1 cellular context compared by ENCODE assay signal in the genomic region with DNA sequence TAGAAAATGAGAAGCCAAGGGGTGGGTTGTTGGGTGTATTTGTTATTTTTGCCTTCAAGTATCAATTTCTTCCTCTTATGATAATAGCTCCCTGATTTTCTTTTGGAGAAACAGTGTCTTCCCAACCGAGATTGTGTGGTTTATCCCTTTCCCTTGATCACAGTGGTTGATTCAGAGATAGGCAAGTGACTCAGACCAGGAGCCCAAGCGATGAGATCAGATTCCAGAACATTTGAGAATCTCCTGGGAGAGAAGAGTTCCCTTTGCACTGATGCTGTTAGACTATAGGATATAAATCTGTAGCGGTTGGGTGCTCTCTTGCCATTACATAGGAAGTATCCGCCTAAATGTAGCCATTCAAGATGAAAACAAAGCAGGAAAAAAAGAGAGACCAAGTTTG.
TF ChIP-seq lines count a peak whose summit lies in the region.

No MANE protein-coding gene starts in this region.

TF ChIP-seq in GM23338, 12 proteins besides CTCF, POLR2A, EP300 and RAD21 (continued from another document):
- TF ChIP-seq ZNF331 (CRISPR knock-in tag; IDR thresholded peaks at IDR 0.05; ENCODE audit: low read depth), result no peak
- no peak for TF ChIP-seq ETS1 (IDR thresholded peaks at IDR 0.05)
- no peak for TF ChIP-seq ZNF462 (CRISPR knock-in tag; IDR thresholded peaks at IDR 0.05)
- no peak for TF ChIP-seq EZH2phosphoT487 (IDR thresholded peaks at IDR 0.05; ENCODE audit: unreplicated experiment)
TF ChIP-seq in GM23338: peak in this region for 0.
